ENCODE assay signal across 23 cellular contexts in genomic region chr19:5932146-5932545, GRCh38. TPM values are rescaled to one million over a fixed set of nuclear protein-coding genes. Genes with fewer than 3 reads are reported as not detected.
DNase-seq lines count a peak whose midpoint lies in the region; ATAC-seq, FAIRE-seq and TF ChIP-seq lines count a peak whose summit lies in the region.
"Had no signal": no experiment of that assay in that cellular context is flagged by ENCODE, and none has a peak within 500 bp of the region (broad histone marks: within the 10 kb centered on the region; RNA-seq: fewer than 3 reads in every experiment).

No MANE protein-coding gene starts in this region.

- ATAC-seq in GM19463 (IDR thresholded peaks at IDR 0.05; ENCODE audit: unreplicated experiment) (no peak), HG03108 (IDR thresholded peaks at IDR 0.05; ENCODE audit: unreplicated experiment) (no peak)
- ATAC-seq: CD8-positive, alpha-beta T cell; GM12878; GM23338; Panc1 had no signal

- H3K4me3 ChIP-seq in muscle layer of colon (ENCODE audit: low read depth in 1 of 2, low read length in 2 of 2) (no peak overlapping the region), stomach (no peak overlapping the region)
- H3K4me3 ChIP-seq: BLaER1 treated with 17β-estradiol and CSF1 and Interleukin-3, amounts not matched to agents 10 nM and 100 nM; GM12878; GM23338 had no signal

- no peak overlapping the region for H3K27ac Mint-ChIP-seq in mesothelial cell of epicardium
- H3K27ac Mint-ChIP-seq: CD8-positive, alpha-beta T cell; GM23338 had no signal

- intact Hi-C loops in stomach (cut with DNase I; ENCODE audit: low total_unique reads), result no loop called here

- H3K27me3 ChIP-seq in muscle layer of colon (ENCODE audit: control insufficient read depth in 1 of 2, insufficient read depth in 2 of 2, low read length in 2 of 2) (no peaks in the 10 kb centered on the region), stomach (no peaks in the 10 kb centered on the region)
- H3K27me3 ChIP-seq: BLaER1 treated with 17β-estradiol and CSF1 and Interleukin-3, amounts not matched to agents 10 nM and 100 nM had no signal

- H3K4me3 Mint-ChIP-seq in mesothelial cell of epicardium, result no peak overlapping the region
- H3K4me3 Mint-ChIP-seq: CD8-positive, alpha-beta T cell; GM23338 had no signal

- H3K9me3 ChIP-seq in muscle layer of colon (ENCODE audit: low read length) (no peaks in the 10 kb centered on the region), stomach (no peaks in the 10 kb centered on the region)
- H3K9me3 ChIP-seq: BLaER1 treated with 17β-estradiol and CSF1 and Interleukin-3, amounts not matched to agents 10 nM and 100 nM had no signal

- H3K4me1 ChIP-seq in muscle layer of colon (ENCODE audit: insufficient read depth, low read length) (peaks cover 62% of the 10 kb centered on the region), stomach (peaks cover 10 to 95% (median 49%) of the 10 kb centered on the region in 4 donors)

- H3K36me3 Mint-ChIP-seq in mesothelial cell of epicardium, result peaks cover 20% of the 10 kb centered on the region

- TF ChIP-seq CTCF in D721Med (IDR thresholded peaks at IDR 0.05; ENCODE audit: insufficient read depth, missing control alignments), result no peak
- no peak for TF ChIP-seq CTCF in stomach (IDR thresholded peaks at IDR 0.05)
- no peak for TF ChIP-seq CTCF in mesothelial cell of epicardium (IDR thresholded peaks at IDR 0.05; ENCODE audit: unreplicated experiment)

- peaks cover 9% of the 10 kb centered on the region for H3K4me1 Mint-ChIP-seq in mesothelial cell of epicardium
- H3K4me1 Mint-ChIP-seq: GM23338 had no signal

- H3K27ac ChIP-seq in muscle layer of colon (ENCODE audit: low read depth, low read length) (peak overlapping the region; percentile 76), stomach (peak overlapping the region in 3 of 5 donors; percentile 9 to 78 (median 78))
- H3K27ac ChIP-seq: BLaER1 treated with 17β-estradiol and CSF1 and Interleukin-3, amounts not matched to agents 10 nM and 100 nM had no signal

- TF ChIP-seq EP300 in stomach (IDR thresholded peaks at IDR 0.05), result no peak

- 83 to 98% (median 96%) methylated on average over 18 of the region's 18 CpGs for WGBS in stomach, 5 donors

- H3K9me3 Mint-ChIP-seq in mesothelial cell of epicardium, result no peaks in the 10 kb centered on the region
- H3K9me3 Mint-ChIP-seq: CD8-positive, alpha-beta T cell; GM23338 had no signal

- DNase-seq in D721Med (ENCODE audit: insufficient read length, low spot score) (peak; percentile 60), anterior cingulate cortex (lab: John Stamatoyannopoulos, UW) (peak in 31 of 58 donors; percentile 13 to 78 (median 49)), stomach (no peak), mesothelial cell of epicardium (ENCODE audit: low spot score in 2 of 2, unreplicated experiment in 2 of 2) (no peak), SK-N-DZ (ENCODE audit: low spot score) (no peak)
- DNase-seq: Calu3; CD8-positive, alpha-beta T cell; DMS53; EL; HCEC 1CT; NCI-H1417; NCI-H187 treated with DMSO at 0.1 percent for 48 hours; NCI-H2227 treated with DMSO at 0.1 percent for 48 hours; NCI-H510A treated with DMSO at 0.1 percent for 48 hours; NCI-H774 had no signal

- H3K36me3 ChIP-seq in muscle layer of colon (ENCODE audit: insufficient read depth, low read length) (peaks cover 39% of the 10 kb centered on the region), stomach (peaks cover 43 to 94% (median 83%) of the 10 kb centered on the region in 4 donors)

- no peak for FAIRE-seq in D721Med (lab: Jason Lieb, UNC)
- FAIRE-seq: GM12878, GM19239 had no signal

- no peak for TF ChIP-seq POLR2A in stomach (IDR thresholded peaks at IDR 0.05)

- H3K27me3 Mint-ChIP-seq in mesothelial cell of epicardium (ENCODE audit: low read depth), result no peaks in the 10 kb centered on the region

- no peak overlapping the region for H3K9ac ChIP-seq in muscle layer of colon (ENCODE audit: low read length)
- H3K9ac ChIP-seq: BLaER1 treated with 17β-estradiol and CSF1 and Interleukin-3, amounts not matched to agents 10 nM and 100 nM had no signal

RNA-seq across cellular contexts. Expression of gene CAPS, which starts 18.1 kb away (rescaled TPM):
- total RNA-seq in stomach (100 to 1,000 TPM in 1 of 5 donors, 10 to 100 TPM in 4; 27.2 to 143 (median 54.8) TPM), mesothelial cell of epicardium (16.2 to 17.2 TPM (median 16.7 TPM) in 3 replicates)
- 10 to 100 TPM; 34.5 to 50.4 (median 44.0) TPM for polyA plus RNA-seq in stomach
- 3.6 and 5.1 TPM in 2 replicates for polyA plus RNA-seq in SK-N-DZ (2014; cell fraction: cytosol; rRNA removed)
- polyA plus RNA-seq in SK-N-DZ (2014; cell fraction: nucleus; rRNA removed), result 8.0 and 11.3 TPM in 2 replicates

RNA-seq across cellular contexts. Expression of gene VMAC, which starts 27.5 kb away (rescaled TPM):
- 10 to 100 TPM in 3 of 5 donors, 1 to 10 TPM in 2; 3.6 to 60.8 (median 13.8) TPM for total RNA-seq in stomach
- 1 to 10 TPM; 4.3 to 5.0 (median 4.7) TPM for polyA plus RNA-seq in stomach
- total RNA-seq in mesothelial cell of epicardium, result 11.0 to 12.3 TPM (median 11.0 TPM) in 3 replicates
- 5.0 and 5.5 TPM in 2 replicates for polyA plus RNA-seq in SK-N-DZ (2014; cell fraction: cytosol; rRNA removed)
- polyA plus RNA-seq in SK-N-DZ (2014; cell fraction: nucleus; rRNA removed), result 5.8 and 11.0 TPM in 2 replicates

RNA-seq across cellular contexts. Expression of gene NDUFA11, which starts 28.6 kb away (rescaled TPM):
- total RNA-seq in stomach, result 100 to 1,000 TPM in 4 of 5 donors, 10 to 100 TPM in 1; 22.2 to 474 (median 130) TPM
- polyA plus RNA-seq in stomach, result 100 to 1,000 TPM; 490 to 524 (median 492) TPM
- total RNA-seq in mesothelial cell of epicardium, result 229 to 235 TPM (median 233 TPM) in 3 replicates
- polyA plus RNA-seq in SK-N-DZ (2014; cell fraction: cytosol; rRNA removed), result 265 and 332 TPM in 2 replicates
- 175 and 232 TPM in 2 replicates for polyA plus RNA-seq in SK-N-DZ (2014; cell fraction: nucleus; rRNA removed)

RNA-seq across cellular contexts. Expression of gene RANBP3, which starts 45.8 kb away (rescaled TPM):
- total RNA-seq in stomach, result 100 to 1,000 TPM in 2 of 5 donors, 10 to 100 TPM in 3; 28.6 to 235 (median 85.9) TPM
- 10 to 100 TPM; 27.7 to 34.4 (median 31.2) TPM for polyA plus RNA-seq in stomach
- total RNA-seq in mesothelial cell of epicardium, result 83.3 to 89.8 TPM (median 87.2 TPM) in 3 replicates
- polyA plus RNA-seq in SK-N-DZ (2014; cell fraction: cytosol; rRNA removed), result 71.9 and 78.2 TPM in 2 replicates
- polyA plus RNA-seq in SK-N-DZ (2014; cell fraction: nucleus; rRNA removed), result 54.0 and 151 TPM in 2 replicates

Comparison
In these comparisons a context has a peak if more than half of its experiments do, and no peak if none do; other contexts are left out.
1. DNase-seq: peak in D721Med (single experiment) and anterior cingulate cortex (31 of 58); none in stomach (single experiment), mesothelial cell of epicardium (0 of 2) and SK-N-DZ (single experiment).